In genomic region chr10:110634527-110635209, GRCh38 we compare ENCODE assay signal across 1 cellular context.
TF ChIP-seq lines count a peak whose summit lies in the region.

No MANE protein-coding gene starts in this region.

TF ChIP-seq in HEK293, 187 proteins besides CTCF, POLR2A, EP300 and RAD21 (continued from another document):
- TF ChIP-seq ZBTB49 (tag by site-specific recombination; IDR thresholded peaks at IDR 0.05; ENCODE audit: low read depth) (no peak), ZNF629 (tag by site-specific recombination; IDR thresholded peaks at IDR 0.05) (peak; percentile 51), ZNF658 (tag by site-specific recombination; IDR thresholded peaks at IDR 0.05) (no peak), MZF1 (tag by site-specific recombination; IDR thresholded peaks at IDR 0.05; ENCODE audit: borderline replicate concordance) (0 out of 2 replicates have a peak, but pooled peaks have one; percentile 40), PRDM6 (tag by site-specific recombination; IDR thresholded peaks at IDR 0.05) (peak; percentile 98), ZNF677 (tag by site-specific recombination; IDR thresholded peaks at IDR 0.05) (no peak), ZNF324 (tag by site-specific recombination; IDR thresholded peaks at IDR 0.05) (no peak), ZNF335 (tag by site-specific recombination; conservative IDR thresholded peaks at IDR 0.05) (peak; percentile 60), ZNF561 (tag by site-specific recombination; IDR thresholded peaks at IDR 0.05; ENCODE audit: borderline replicate concordance) (peak; percentile 76; the same call in 1 of the 2 replicates), ZBTB6 (tag by site-specific recombination; IDR thresholded peaks at IDR 0.05) (peak; percentile 48; the same call in 1 of the 2 replicates), WT1 (tag by site-specific recombination; IDR thresholded peaks at IDR 0.05) (peak; percentile 97), ZNF350 (tag by site-specific recombination; IDR thresholded peaks at IDR 0.05) (no peak), YY1 (tag by site-specific recombination; IDR thresholded peaks at IDR 0.05) (no peak), ZNF48 (tag by site-specific recombination; IDR thresholded peaks at IDR 0.05) (no peak), ZNF239 (tag by site-specific recombination; IDR thresholded peaks at IDR 0.05) (no peak), KLF9 (tag by site-specific recombination; IDR thresholded peaks at IDR 0.05; ENCODE audit: low read depth) (no peak)
